ENCODE assay signal across 8 cellular contexts in the genomic region with DNA sequence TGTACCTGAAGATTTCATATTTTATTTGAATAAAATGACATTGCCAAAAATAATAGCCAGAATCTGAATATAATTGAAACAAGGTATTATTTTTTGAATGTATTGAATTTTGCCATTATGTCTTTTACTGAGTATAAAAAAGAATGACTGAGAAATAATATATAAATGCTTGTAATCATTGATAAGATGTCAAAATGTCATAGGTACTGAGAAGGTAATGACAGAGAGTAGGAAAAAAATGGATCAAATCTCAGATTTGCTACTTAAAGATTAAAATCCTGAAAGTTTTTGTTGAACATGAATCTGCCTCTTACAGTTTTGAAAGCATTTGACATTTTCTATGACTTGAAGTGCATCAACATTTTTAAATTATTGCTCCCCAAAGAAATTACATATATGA.
"Had no signal": no experiment of that assay in that cellular context is flagged by ENCODE, and none has a peak within 500 bp of the region (broad histone marks: within the 10 kb centered on the region; RNA-seq: fewer than 3 reads in every experiment).

No MANE protein-coding gene starts in this region.

- H3K27ac ChIP-seq: HL-60 had no signal

- H2AFZ ChIP-seq: GM23338 had no signal

- H3K4me3 ChIP-seq: GM23338, K562 had no signal

- DNase-seq: H9, HCEC 1CT, IMR-90 had no signal

- H3K4me2 ChIP-seq: GM23338 had no signal

- FAIRE-seq: H1, H54, K562 had no signal
